11 cellular contexts compared by ENCODE assay signal in genomic region chr13:36298535-36299068, GRCh38. TPM values are rescaled to one million over a fixed set of nuclear protein-coding genes. Genes with fewer than 3 reads are reported as not detected.
DNase-seq lines count a peak whose midpoint lies in the region; ATAC-seq and TF ChIP-seq lines count a peak whose summit lies in the region.
"Had no signal": no experiment of that assay in that cellular context is flagged by ENCODE, and none has a peak within 500 bp of the region (broad histone marks: within the 10 kb centered on the region; RNA-seq: fewer than 3 reads in every experiment).

No MANE protein-coding gene starts in this region.

- TF ChIP-seq CTCF in glutamatergic neuron (IDR thresholded peaks at IDR 0.05; ENCODE audit: partially characterized antibody, unreplicated experiment) (no peak), prostate gland (IDR thresholded peaks at IDR 0.05) (no peak)

- H3K4me1 Mint-ChIP-seq in T-cell (peaks cover 14 to 18% (median 15%) of the 10 kb centered on the region in 3 donors), glutamatergic neuron (ENCODE audit: low read depth, unreplicated experiment) (no peaks in the 10 kb centered on the region)

- ATAC-seq in T-cell (replicated peaks in 1 of 4) (no peak), HG03097 (IDR thresholded peaks at IDR 0.05; ENCODE audit: low FRiP score, unreplicated experiment) (no peak)

- no peak overlapping the region for H3K27ac Mint-ChIP-seq in T-cell
- no peak overlapping the region for H3K27ac Mint-ChIP-seq in glutamatergic neuron (ENCODE audit: unreplicated experiment)

- WGBS in prostate gland = 41% methylated on average over 4 of the region's 4 CpGs

- no peaks in the 10 kb centered on the region for H3K9me3 ChIP-seq in prostate gland
- H3K9me3 ChIP-seq: heart right ventricle had no signal

- intact Hi-C loops in prostate gland (cut with DNase I) = loop anchor here (5.0 kb wide), 1 partner anchor 49 kb away; the partner anchor contains the start of gene SPART

- H3K27me3 ChIP-seq in H7 (ENCODE audit: control insufficient read depth, insufficient read depth, low read length) = no peaks in the 10 kb centered on the region
- H3K27me3 ChIP-seq in rectal smooth muscle tissue (ENCODE audit: control insufficient read depth, insufficient read depth, low read length) = no peaks in the 10 kb centered on the region
- no peaks in the 10 kb centered on the region for H3K27me3 ChIP-seq in prostate gland (replicated peaks; ENCODE audit: insufficient read depth)

- H3K4me3 Mint-ChIP-seq in T-cell = peak overlapping the region; percentile 77 to 83 (median 80)
- H3K4me3 Mint-ChIP-seq in glutamatergic neuron (ENCODE audit: unreplicated experiment) = peak overlapping the region; percentile 97

- H3K9ac ChIP-seq in rectal smooth muscle tissue (ENCODE audit: low read length) = no peak overlapping the region

- H3K27ac ChIP-seq in rectal smooth muscle tissue (ENCODE audit: low read depth, low read length) (peak overlapping the region; percentile 90), prostate gland (peak overlapping the region in 1 of 2 donors; percentile 84)

- no peak for TF ChIP-seq POLR2A in prostate gland (IDR thresholded peaks at IDR 0.05)

- POLR2A ChIA-PET in T-cell (lab: Charles Lee) = no interaction called here

- H3K36me3 ChIP-seq in H7 (replicated peaks; ENCODE audit: control insufficient read depth, insufficient read depth, low read length) (peaks cover under 1% of the 10 kb centered on the region), rectal smooth muscle tissue (ENCODE audit: control insufficient read depth, insufficient read depth, low read length) (no peaks in the 10 kb centered on the region), prostate gland (no peaks in the 10 kb centered on the region)

- CTCF ChIA-PET in T-cell (lab: Charles Lee) = interaction anchor here in 1 of 2 donors (0.9 kb wide), 1 partner anchor 15 kb away, joined by 4 read pairs; no protein-coding TSS in a partner anchor

- H3K36me3 Mint-ChIP-seq in T-cell = peaks cover 3% of the 10 kb centered on the region
- H3K36me3 Mint-ChIP-seq in glutamatergic neuron (ENCODE audit: unreplicated experiment) = no peaks in the 10 kb centered on the region

- H3K4me3 ChIP-seq in H7 (ENCODE audit: insufficient read depth, low read depth, low read length) (peak overlapping the region; percentile 56), rectal smooth muscle tissue (ENCODE audit: low read length) (peak overlapping the region; percentile 76), prostate gland (no peak overlapping the region)

- DNase-seq in H7 (peak; percentile 60), T-cell (no peak), glutamatergic neuron (no peak), NCI-H2227 treated with DMSO at 0.1 percent for 48 hours (lab: John Stamatoyannopoulos, UW) (no peak), prostate gland (ENCODE audit: low spot score) (no peak)
- DNase-seq in stimulated activated CD4-positive, alpha-beta T cell treated with anti-CD3 and anti-CD28 coated beads, Interleukin-12 subunit alpha, Interleukin-12 subunit beta, amount 100 ng/mL, for 4 hours = no peak
- DNase-seq: stimulated activated CD4-positive, alpha-beta T cell treated with anti-CD3 and anti-CD28 coated beads, Interleukin-1b, Interleukin-23, amount 100 ng/mL, for 48 hours had no signal

- peaks cover 22% of the 10 kb centered on the region in 2 donors for H3K27me3 Mint-ChIP-seq in T-cell
- peaks cover 2% of the 10 kb centered on the region for H3K27me3 Mint-ChIP-seq in glutamatergic neuron (ENCODE audit: unreplicated experiment)

- H3K4me1 ChIP-seq in rectal smooth muscle tissue (ENCODE audit: control insufficient read depth, insufficient read depth, low read length) = peaks cover 8% of the 10 kb centered on the region
- peaks cover 7% of the 10 kb centered on the region for H3K4me1 ChIP-seq in prostate gland (replicated peaks)

- H3K9me3 Mint-ChIP-seq in T-cell (no peaks in the 10 kb centered on the region), glutamatergic neuron (ENCODE audit: unreplicated experiment) (no peaks in the 10 kb centered on the region)
- H3K9me3 Mint-ChIP-seq: activated naive CD4-positive, alpha-beta T cell treated with anti-CD3 and anti-CD28 coated beads, Interleukin-2, amount 50 U/mL, for 72 hours had no signal

RNA-seq across cellular contexts. Expression of gene CCDC169, which starts 1.0 kb away (rescaled TPM):
- total RNA-seq in H7 (2014; rRNA removed; shearing (Covaris generic)) = 19.9 and 32.7 TPM in 2 replicates
- total RNA-seq in T-cell (not detected), glutamatergic neuron (ENCODE audit: unreplicated experiment) (7.0 TPM), prostate gland (1 to 10 TPM; 4.1 to 4.3 TPM)

RNA-seq across cellular contexts. Expression of gene SPART, which starts 47.6 kb away (rescaled TPM):
- 46.0 and 61.0 TPM in 2 replicates for total RNA-seq in H7 (2014; rRNA removed; shearing (Covaris generic))
- total RNA-seq in T-cell (10 to 100 TPM; 20.2 to 33.3 (median 28.8) TPM), glutamatergic neuron (ENCODE audit: unreplicated experiment) (7.4 TPM), prostate gland (10 to 100 TPM; 41.9 to 52.8 TPM)

Comparison
In these comparisons a context has a peak if more than half of its experiments do, and no peak if none do; other contexts are left out.
1. H3K4me3 ChIP-seq: peak in H7 (single experiment) and rectal smooth muscle tissue (single experiment); none in prostate gland (0 of 2).